ENCODE assay signal across 1 cellular context in the genomic region with DNA sequence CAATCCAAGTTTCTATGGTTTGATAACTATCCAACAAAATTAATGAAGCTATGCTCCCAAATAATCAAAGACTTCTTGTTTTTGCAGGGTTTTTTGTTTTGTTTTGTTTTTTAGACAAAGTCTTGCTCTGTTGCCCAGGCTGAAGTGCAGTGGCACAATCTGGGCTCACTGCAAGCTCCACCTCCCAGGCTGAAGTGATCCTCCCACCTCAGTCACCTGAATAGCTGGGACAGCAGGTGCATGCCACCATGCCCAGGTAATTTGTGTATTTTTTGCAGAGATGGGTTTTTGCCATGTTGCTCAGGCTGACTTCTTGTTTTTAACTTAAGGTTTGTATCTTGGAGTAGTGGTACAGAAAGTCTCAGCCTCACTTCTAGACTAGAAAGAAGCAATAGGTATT.
TF ChIP-seq lines count a peak whose summit lies in the region.

No MANE protein-coding gene starts in this region.

TF ChIP-seq in HepG2, 621 proteins besides CTCF, POLR2A, EP300 and RAD21:
- TF ChIP-seq, protein P1, sequence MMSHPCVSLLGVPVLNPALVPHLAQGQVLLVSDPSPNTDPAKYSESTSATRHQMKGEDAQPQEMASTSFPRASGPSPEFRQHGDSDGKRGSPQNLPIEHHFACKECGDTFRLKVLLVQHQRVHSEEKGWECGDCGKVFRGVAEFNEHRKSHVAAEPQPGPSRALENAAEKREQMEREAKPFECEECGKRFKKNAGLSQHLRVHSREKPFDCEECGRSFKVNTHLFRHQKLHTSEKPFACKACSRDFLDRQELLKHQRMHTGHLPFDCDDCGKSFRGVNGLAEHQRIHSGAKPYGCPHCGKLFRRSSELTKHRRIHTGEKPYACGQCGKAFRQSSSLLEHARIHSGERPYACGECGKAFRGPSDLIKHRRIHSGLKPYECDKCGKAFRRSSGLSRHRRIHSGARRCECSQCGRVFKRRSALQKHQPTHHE (CRISPR knock-in tag; IDR thresholded peaks at IDR 0.05; ENCODE audit: borderline replicate concordance), result no peak
- TF ChIP-seq THAP11 (CRISPR knock-in tag; IDR thresholded peaks at IDR 0.05) (no peak), ZNF766 (CRISPR knock-in tag; IDR thresholded peaks at IDR 0.05; ENCODE audit: borderline replicate concordance) (no peak), NR2F2 (IDR thresholded peaks at IDR 0.05; ENCODE audit: borderline replicate concordance, low read depth) (no peak), ZNF30 (CRISPR knock-in tag; IDR thresholded peaks at IDR 0.05) (no peak), REPIN1 (CRISPR knock-in tag; IDR thresholded peaks at IDR 0.05; ENCODE audit: borderline replicate concordance, low read depth) (no peak), KDM1A (CRISPR knock-in tag; IDR thresholded peaks at IDR 0.05) (no peak), U2AF1 (optimal IDR thresholded peaks at IDR 0.05; ENCODE audit: low read depth, low read length) (no peak), STAT5B (CRISPR knock-in tag; IDR thresholded peaks at IDR 0.05) (no peak), ZNF10 (CRISPR knock-in tag; IDR thresholded peaks at IDR 0.05; ENCODE audit: borderline replicate concordance, low read depth) (no peak)
- TF ChIP-seq, protein P2, sequence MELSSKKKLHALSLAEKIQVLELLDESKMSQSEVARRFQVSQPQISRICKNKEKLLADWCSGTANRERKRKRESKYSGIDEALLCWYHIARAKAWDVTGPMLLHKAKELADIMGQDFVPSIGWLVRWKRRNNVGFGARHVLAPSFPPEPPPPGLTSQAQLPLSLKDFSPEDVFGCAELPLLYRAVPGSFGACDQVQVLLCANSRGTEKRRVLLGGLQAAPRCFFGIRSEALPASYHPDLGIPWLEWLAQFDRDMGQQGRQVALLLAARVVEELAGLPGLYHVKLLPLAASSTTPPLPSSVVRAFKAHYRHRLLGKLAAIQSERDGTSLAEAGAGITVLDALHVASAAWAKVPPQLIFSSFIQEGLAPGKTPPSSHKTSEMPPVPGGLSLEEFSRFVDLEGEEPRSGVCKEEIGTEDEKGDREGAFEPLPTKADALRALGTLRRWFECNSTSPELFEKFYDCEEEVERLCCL (CRISPR knock-in tag; IDR thresholded peaks at IDR 0.05; ENCODE audit: borderline replicate concordance), result no peak
- TF ChIP-seq, protein P3, sequence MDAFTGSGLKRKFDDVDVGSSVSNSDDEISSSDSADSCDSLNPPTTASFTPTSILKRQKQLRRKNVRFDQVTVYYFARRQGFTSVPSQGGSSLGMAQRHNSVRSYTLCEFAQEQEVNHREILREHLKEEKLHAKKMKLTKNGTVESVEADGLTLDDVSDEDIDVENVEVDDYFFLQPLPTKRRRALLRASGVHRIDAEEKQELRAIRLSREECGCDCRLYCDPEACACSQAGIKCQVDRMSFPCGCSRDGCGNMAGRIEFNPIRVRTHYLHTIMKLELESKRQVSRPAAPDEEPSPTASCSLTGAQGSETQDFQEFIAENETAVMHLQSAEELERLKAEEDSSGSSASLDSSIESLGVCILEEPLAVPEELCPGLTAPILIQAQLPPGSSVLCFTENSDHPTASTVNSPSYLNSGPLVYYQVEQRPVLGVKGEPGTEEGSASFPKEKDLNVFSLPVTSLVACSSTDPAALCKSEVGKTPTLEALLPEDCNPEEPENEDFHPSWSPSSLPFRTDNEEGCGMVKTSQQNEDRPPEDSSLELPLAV (CRISPR knock-in tag; conservative IDR thresholded peaks at IDR 0.05; ENCODE audit: low read depth), result no peak
